ENCODE assay signal across 24 cellular contexts in genomic region chr13:112965573-112966115, GRCh38. TPM values are rescaled to one million over a fixed set of nuclear protein-coding genes. Genes with fewer than 3 reads are reported as not detected.
DNase-seq lines count a peak whose midpoint lies in the region; ATAC-seq, FAIRE-seq and TF ChIP-seq lines count a peak whose summit lies in the region.
"Had no signal": no experiment of that assay in that cellular context is flagged by ENCODE, and none has a peak within 500 bp of the region (broad histone marks: within the 10 kb centered on the region; RNA-seq: fewer than 3 reads in every experiment).

No MANE protein-coding gene starts in this region.

- no peaks in the 10 kb centered on the region for H3K36me3 Mint-ChIP-seq in mesothelial cell of epicardium
- H3K36me3 Mint-ChIP-seq: activated CD4-positive, alpha-beta memory T cell treated with anti-CD3 and anti-CD28 coated beads for 36 hours; activated naive CD4-positive, alpha-beta T cell treated with anti-CD3 and anti-CD28 coated beads, Interleukin-2, amount 50 U/mL, for 24 hours had no signal

- 84 to 87% (median 87%) methylated on average over 16 of the region's 16 CpGs for WGBS in heart left ventricle, 4 donors
- WGBS in HepG2 (ENCODE audit: low lambda C conversion rate) = 97% methylated on average over 16 of the region's 16 CpGs
- WGBS in psoas muscle, 3 donors = 84 to 85% (median 84%) methylated on average over 16 of the region's 16 CpGs

- H3K4me1 ChIP-seq in heart left ventricle (peaks cover 5 to 47% (median 19%) of the 10 kb centered on the region in 12 donors), HepG2 (ENCODE audit: insufficient read depth, low read length) (peaks cover 26% of the 10 kb centered on the region), psoas muscle (peaks cover 7% of the 10 kb centered on the region)

- no peak overlapping the region for H3K27ac Mint-ChIP-seq in mesothelial cell of epicardium
- H3K27ac Mint-ChIP-seq: activated CD4-positive, alpha-beta memory T cell treated with anti-CD3 and anti-CD28 coated beads for 36 hours; activated naive CD4-positive, alpha-beta T cell treated with anti-CD3 and anti-CD28 coated beads, Interleukin-2, amount 50 U/mL, for 24 hours; activated T-helper 1 cell treated with anti-CD3 and anti-CD28 coated beads, Interleukin-12 subunit alpha, Interleukin-12 subunit beta, Interleukin-2, Interleukin-4 antibody, amounts not matched to agents 30 ng/mL and 10 ng/mL and 1 ng/mL, durations not matched to agents 14 hours and 24 hours and 36 hours; CD8-positive, alpha-beta T cell had no signal

- POLR2A ChIA-PET in HepG2 (lab: Yijun Ruan, JAX) = no interaction called here

- no peaks in the 10 kb centered on the region for H3K9me3 Mint-ChIP-seq in mesothelial cell of epicardium
- H3K9me3 Mint-ChIP-seq: activated CD4-positive, alpha-beta memory T cell treated with anti-CD3 and anti-CD28 coated beads for 36 hours; activated naive CD4-positive, alpha-beta T cell treated with anti-CD3 and anti-CD28 coated beads, Interleukin-2, amount 50 U/mL, for 24 hours; activated T-helper 1 cell treated with anti-CD3 and anti-CD28 coated beads, Interleukin-12 subunit alpha, Interleukin-12 subunit beta, Interleukin-2, Interleukin-4 antibody, amounts not matched to agents 30 ng/mL and 10 ng/mL and 1 ng/mL, durations not matched to agents 14 hours and 24 hours and 36 hours; CD8-positive, alpha-beta T cell had no signal

- TF ChIP-seq CTCF in heart left ventricle (IDR thresholded peaks at IDR 0.05) = no peak
- TF ChIP-seq CTCF in HepG2 (CRISPR knock-in tag; IDR thresholded peaks at IDR 0.05) = no peak
- no peak for TF ChIP-seq CTCF in psoas muscle (IDR thresholded peaks at IDR 0.05)
- no peak for TF ChIP-seq CTCF in GM20000 (IDR thresholded peaks at IDR 0.05; ENCODE audit: extremely low read depth, missing control alignments)
- no peak for TF ChIP-seq CTCF in mesothelial cell of epicardium (IDR thresholded peaks at IDR 0.05; ENCODE audit: unreplicated experiment)

- H2AFZ ChIP-seq in HepG2 (ENCODE audit: low read length) = no peak overlapping the region

- H3K4me2 ChIP-seq in HepG2 (ENCODE audit: low read depth, low read length) = no peak overlapping the region

- H3K79me2 ChIP-seq in HepG2 (ENCODE audit: insufficient read depth, low read length) = peaks cover 13% of the 10 kb centered on the region

- ATAC-seq in heart left ventricle (peak in 1 of 4 donors; percentile 8), Right ventricle myocardium inferior (no peak), HepG2 (no peak), psoas muscle (no peak)
- ATAC-seq: activated CD4-positive, CD25-positive, alpha-beta regulatory T cell treated with anti-CD3 and anti-CD28 coated beads, Interleukin-2, amount 50 U/mL, for 24 hours; CD8-positive, alpha-beta T cell; SK-N-SH treated with all-trans-retinoic acid at 6 μM for 48 hours; stimulated activated naive CD8-positive, alpha-beta T cell treated with anti-CD3 and anti-CD28 coated beads, Interleukin-15, Interleukin-2, amounts not matched to agents 100 U/mL and 50 U/mL, for 24 hours had no signal

- H3K27ac ChIP-seq in heart left ventricle (peak overlapping the region; percentile 51 to 88 (median 80)), HepG2 (ENCODE audit: extremely low read length, insufficient read depth, low read length) (no peak overlapping the region), psoas muscle (peak overlapping the region; percentile 30)
- H3K27ac ChIP-seq: thoracic aorta had no signal

- no peak for FAIRE-seq in HepG2 (lab: Jason Lieb, UNC)
- FAIRE-seq: small intestine had no signal

- H3K9me3 ChIP-seq in heart left ventricle (no peaks in the 10 kb centered on the region), HepG2 (ENCODE audit: low read length) (no peaks in the 10 kb centered on the region), psoas muscle (no peaks in the 10 kb centered on the region)
- H3K9me3 ChIP-seq: thoracic aorta had no signal

- no peak for TF ChIP-seq RAD21 in HepG2 (CRISPR knock-in tag; IDR thresholded peaks at IDR 0.05)

- H3K4me1 Mint-ChIP-seq in mesothelial cell of epicardium = peaks cover 15% of the 10 kb centered on the region

- intact Hi-C loops in heart left ventricle (cut with DNase I) (no loop called here), Right ventricle myocardium inferior (cut with DNase I) (no loop called here), HepG2 (cut with micrococcal nuclease; ENCODE audit: unreplicated experiment) (no loop called here), psoas muscle (cut with DNase I) (no loop called here)

- DNase-seq in heart left ventricle (peak in 1 of 5 donors; percentile 47), Right ventricle myocardium inferior (ENCODE audit: missing footprints) (no peak), HepG2 (ENCODE audit: low spot score) (no peak), psoas muscle (no peak), GM19238 (ENCODE audit: insufficient read length, low spot score) (no peak), GM20000 (ENCODE audit: low spot score) (no peak), NCI-H524 treated with DMSO at 0.1 percent for 48 hours (lab: John Stamatoyannopoulos, UW) (no peak), mesothelial cell of epicardium (ENCODE audit: low spot score in 2 of 2, unreplicated experiment in 2 of 2) (no peak)
- DNase-seq: activated CD4-positive, alpha-beta memory T cell treated with anti-CD3 and anti-CD28 coated beads for 36 hours; amniotic stem cell; CD8-positive, alpha-beta T cell; foreskin melanocyte; hippocampal formation; left colon; nucleus accumbens; small intestine; stimulated activated CD4-positive, alpha-beta T cell treated with anti-CD3 and anti-CD28 coated beads, Interleukin-1b, Interleukin-23, amount 100 ng/mL, for 48 hours; stimulated activated naive CD8-positive, alpha-beta T cell treated with anti-CD3 and anti-CD28 coated beads, Interleukin-15, Interleukin-2, amounts not matched to agents 100 U/mL and 50 U/mL, for 24 hours; T-helper 2 cell had no signal

- peaks cover 2% of the 10 kb centered on the region; the same call in 1 of the 2 replicates for H4K20me1 ChIP-seq in HepG2 (ENCODE audit: insufficient read depth, low read length)

- H3K27me3 Mint-ChIP-seq in mesothelial cell of epicardium (ENCODE audit: low read depth) = peaks cover 21% of the 10 kb centered on the region
- H3K27me3 Mint-ChIP-seq: activated CD4-positive, alpha-beta memory T cell treated with anti-CD3 and anti-CD28 coated beads for 36 hours; activated naive CD4-positive, alpha-beta T cell treated with anti-CD3 and anti-CD28 coated beads, Interleukin-2, amount 50 U/mL, for 24 hours had no signal

- TF ChIP-seq EP300 in HepG2 (IDR thresholded peaks at IDR 0.05; ENCODE audit: low read depth in 2 of 2, low read length in 2 of 2) (no peak), HepG2 (CRISPR knock-in tag; IDR thresholded peaks at IDR 0.05; ENCODE audit: borderline replicate concordance) (no peak)

- CTCF ChIA-PET in HepG2 (lab: Yijun Ruan, JAX; ENCODE audit: low intra/inter-chr PET ratio, low total read pairs) = no interaction called here

- H3K4me3 ChIP-seq in heart left ventricle = peak overlapping the region in 7 of 12 donors; percentile 2 to 30 (median 15)
- no peak overlapping the region for H3K4me3 ChIP-seq in HepG2 (replicated peaks in 1 of 3; ENCODE audit: insufficient read depth in 1 of 3, low read depth in 2 of 3, low read length in 3 of 3)
- H3K4me3 ChIP-seq in psoas muscle = peak overlapping the region; percentile 18
- H3K4me3 ChIP-seq: thoracic aorta had no signal

- H3K36me3 ChIP-seq in heart left ventricle (no peaks in the 10 kb centered on the region), HepG2 (replicated peaks in 1 of 2; ENCODE audit: control insufficient read depth in 1 of 2, insufficient read depth in 2 of 2, low read length in 2 of 2) (no peaks in the 10 kb centered on the region; a peak in 1 of 5 replicates), psoas muscle (ENCODE audit: insufficient read depth in 1 of 2, low read depth in 1 of 2) (no peaks in the 10 kb centered on the region)
- H3K36me3 ChIP-seq: thoracic aorta had no signal

- peaks cover 0 to 25% (median 0%) of the 10 kb centered on the region in 9 donors for H3K27me3 ChIP-seq in heart left ventricle
- no peaks in the 10 kb centered on the region for H3K27me3 ChIP-seq in HepG2 (ENCODE audit: control insufficient read depth in 1 of 2, insufficient read depth in 2 of 2, low read length in 2 of 2)
- H3K27me3 ChIP-seq in psoas muscle (ENCODE audit: insufficient read depth in 3 of 3, low read length in 2 of 3) = peaks cover 0 to 68% (median 20%) of the 10 kb centered on the region in 3 donors

- BruUV-seq in HepG2 (replicated peaks; lab: Mats Ljungman, UMichigan) = no TSS peak

- TF ChIP-seq POLR2A in heart left ventricle (IDR thresholded peaks at IDR 0.05) = no peak
- no peak for TF ChIP-seq POLR2A in HepG2 (IDR thresholded peaks at IDR 0.05; ENCODE audit: insufficient read depth in 1 of 2, low read depth in 2 of 2, low read length in 2 of 2)

- no peak overlapping the region for H3K4me3 Mint-ChIP-seq in mesothelial cell of epicardium
- H3K4me3 Mint-ChIP-seq: activated CD4-positive, alpha-beta memory T cell treated with anti-CD3 and anti-CD28 coated beads for 36 hours; activated T-helper 1 cell treated with anti-CD3 and anti-CD28 coated beads, Interleukin-12 subunit alpha, Interleukin-12 subunit beta, Interleukin-2, Interleukin-4 antibody, amounts not matched to agents 30 ng/mL and 10 ng/mL and 1 ng/mL, durations not matched to agents 14 hours and 24 hours and 36 hours; CD8-positive, alpha-beta T cell had no signal

- in situ Hi-C loops in HepG2 (cut with HindIII; ENCODE audit: extremely low pct_ligation_motif_present, low pct_unique_long_range_greater_than_20kb) = no loop called here

- no peak overlapping the region for H3K9ac ChIP-seq in HepG2 (ENCODE audit: insufficient read depth, low read depth, low read length)

RNA-seq across cellular contexts. Expression of gene MCF2L, which starts 3.4 kb away (rescaled TPM):
- total RNA-seq in heart left ventricle = 10 to 100 TPM; 26.0 to 61.0 (median 43.6) TPM
- polyA plus RNA-seq in heart left ventricle = 10 to 100 TPM; 37.7 to 40.0 TPM
- 45.9 TPM for total RNA-seq in Right ventricle myocardium inferior
- total RNA-seq in HepG2 (2016; rRNA removed; fragmentation: Illumina TruSeq; extraction: Trizol) = 13.7 and 19.4 TPM in 2 replicates
- 2.3 and 3.4 TPM in 2 replicates for total RNA-seq in HepG2 (2016; cell fraction: cytosol; rRNA removed; fragmentation: Illumina TruSeq; extraction: Trizol; ENCODE audit: low read depth)
- 10.9 and 20.3 TPM in 2 replicates for total RNA-seq in HepG2 (2016; cell fraction: insoluble cytoplasmic fraction; rRNA removed; fragmentation: Illumina TruSeq; extraction: Trizol)
- total RNA-seq in HepG2 (2016; cell fraction: membrane; rRNA removed; fragmentation: Illumina TruSeq; extraction: Trizol) = 5.5 and 5.6 TPM in 2 replicates
- total RNA-seq in HepG2 (2016; cell fraction: nucleus; rRNA removed; fragmentation: Illumina TruSeq; extraction: Trizol) = 24.6 and 25.3 TPM in 2 replicates
- 28.4 and 33.6 TPM in 2 replicates for polyA plus RNA-seq in HepG2 (2011; rRNA removed)
- 13.6 and 15.2 TPM in 2 replicates for polyA plus RNA-seq in HepG2 (2011; cell fraction: cytosol; rRNA removed)
- polyA plus RNA-seq in HepG2 (2011; cell fraction: nucleus; rRNA removed) = 196 and 262 TPM in 2 replicates
- polyA plus RNA-seq in HepG2 (2012) = 26.3 and 28.9 TPM in 2 replicates
- polyA plus RNA-seq in HepG2 (2016; cell fraction: cytosol; fragmentation: Illumina TruSeq; extraction: Trizol; ENCODE audit: low read depth) = 1.1 and 1.3 TPM in 2 replicates
- polyA plus RNA-seq in HepG2 (2016; cell fraction: insoluble cytoplasmic fraction; fragmentation: Illumina TruSeq; extraction: Trizol; ENCODE audit: low read depth) = 10.3 and 10.5 TPM in 2 replicates
- polyA plus RNA-seq in HepG2 (2016; cell fraction: membrane; fragmentation: Illumina TruSeq; extraction: Trizol; ENCODE audit: low read depth) = 1.6 and 2.4 TPM in 2 replicates
- polyA plus RNA-seq in HepG2 (2016; cell fraction: nucleus; fragmentation: Illumina TruSeq; extraction: Trizol; ENCODE audit: insufficient read depth, low read depth) = 57.7 and 66.1 TPM in 2 replicates
- 39.0 and 75.0 TPM in 2 replicates for polyA minus RNA-seq in HepG2 (2011; rRNA and poly(A)+ RNA removed; ENCODE audit: low replicate concordance)
- polyA minus RNA-seq in HepG2 (2011; cell fraction: cytosol; rRNA and poly(A)+ RNA removed) = 16.7 and 21.1 TPM in 2 replicates
- polyA minus RNA-seq in HepG2 (2011; cell fraction: nucleus; rRNA and poly(A)+ RNA removed) = 89.5 and 90.6 TPM in 2 replicates
- total RNA-seq in psoas muscle = 10 to 100 TPM; 14.3 to 40.5 (median 23.3) TPM
- polyA plus RNA-seq in psoas muscle = 10 to 100 TPM in 2 of 3 donors, 1 to 10 TPM in 1; 9.1 to 22.0 (median 18.7) TPM
- 26.9 to 36.6 TPM (median 30.9 TPM) in 3 replicates for total RNA-seq in mesothelial cell of epicardium
- total RNA-seq: activated T-helper 1 cell treated with anti-CD3 and anti-CD28 coated beads, Interleukin-12 subunit alpha, Interleukin-12 subunit beta, Interleukin-2, Interleukin-4 antibody, amounts not matched to agents 30 ng/mL and 10 ng/mL and 1 ng/mL, durations not matched to agents 14 hours and 24 hours and 36 hours had no signal

Comparison
In these comparisons a context has a peak if more than half of its experiments do, and no peak if none do; other contexts are left out.
1. H3K4me3 ChIP-seq: peak in heart left ventricle (7 of 12) and psoas muscle (single experiment); none in HepG2 (0 of 3).